In the genomic region with DNA sequence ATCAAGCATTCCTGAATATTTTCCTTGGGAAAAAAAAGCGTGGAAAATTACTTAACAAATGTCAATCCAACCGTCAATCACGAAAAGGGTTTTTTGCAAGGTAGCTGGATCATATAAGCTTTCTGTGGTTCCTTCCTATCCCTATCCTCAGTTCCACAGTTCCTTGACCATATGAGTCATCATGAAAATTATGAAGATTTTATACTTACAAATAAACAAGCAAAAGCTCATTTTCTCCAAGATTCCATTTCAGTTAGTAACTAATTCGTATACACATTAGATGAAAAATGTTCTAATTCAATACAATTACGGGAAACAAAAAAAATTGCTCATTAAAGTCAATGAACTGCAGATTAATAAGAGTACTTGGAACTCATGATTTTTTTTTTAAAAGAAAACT, we compare ENCODE assay signal across 2 cellular contexts.
A peak's percentile ranks its signal among the peaks of the same experiment; 100 is the strongest.
TF ChIP-seq lines count a peak whose summit lies in the region.

No MANE protein-coding gene starts in this region.

TF ChIP-seq in IMR-90, 13 proteins besides CTCF, POLR2A, EP300 and RAD21:
- no peak for TF ChIP-seq CHD1 (IDR thresholded peaks at IDR 0.05; ENCODE audit: low read depth, low read length)
- TF ChIP-seq FOS (IDR thresholded peaks at IDR 0.05; ENCODE audit: low read depth, low read length) = peak; percentile 73; the same call in 1 of the 2 replicates
- TF ChIP-seq NFE2L2 (IDR thresholded peaks at IDR 0.05; ENCODE audit: low read depth, low read length) = no peak

TF ChIP-seq in endothelial cell of umbilical vein, 7 proteins besides CTCF, POLR2A, EP300 and RAD21:
- TF ChIP-seq EZH2 (IDR thresholded peaks at IDR 0.05; ENCODE audit: borderline replicate concordance, low read depth, low read length, severe bottlenecking) (no peak), FOS (IDR thresholded peaks at IDR 0.05; ENCODE audit: borderline replicate concordance, insufficient read depth, low read length) (peak; percentile 24)
